Comparison of ENCODE assay signal across 11 cellular contexts in the genomic region with DNA sequence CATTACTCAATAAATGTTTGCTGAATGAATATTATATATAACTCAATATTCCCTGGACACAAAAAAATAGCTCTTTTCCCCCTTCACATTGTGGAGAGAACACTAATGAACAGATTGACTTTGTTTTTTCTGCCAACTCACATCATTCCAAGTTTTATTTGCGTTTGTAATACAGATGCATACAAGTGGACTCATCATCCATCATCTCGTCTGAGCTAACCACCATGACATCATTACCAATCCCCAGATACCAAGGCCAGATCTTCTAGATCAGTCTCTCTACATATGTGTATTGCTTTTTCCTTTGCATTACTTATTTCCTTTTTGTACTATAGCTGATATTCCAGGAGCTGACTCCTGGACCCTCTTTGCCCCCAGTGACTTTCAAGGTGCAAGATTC.
DNase-seq lines count a peak whose midpoint lies in the region; ATAC-seq, FAIRE-seq and TF ChIP-seq lines count a peak whose summit lies in the region.
"Had no signal": no experiment of that assay in that cellular context is flagged by ENCODE, and none has a peak within 500 bp of the region (broad histone marks: within the 10 kb centered on the region; RNA-seq: fewer than 3 reads in every experiment).

No MANE protein-coding gene starts in this region.

- TF ChIP-seq CTCF in AG04449 (IDR thresholded peaks at IDR 0.05; ENCODE audit: insufficient read depth, low read length, missing control alignments), result no peak
- TF ChIP-seq CTCF in bronchial epithelial cell (IDR thresholded peaks at IDR 0.05; ENCODE audit: insufficient read depth, low read length, severe bottlenecking), result no peak

- H3K27me3 ChIP-seq in bronchial epithelial cell (ENCODE audit: control insufficient read depth, insufficient read depth, low read length), result no peaks in the 10 kb centered on the region

- no peaks in the 10 kb centered on the region for H3K36me3 ChIP-seq in bronchial epithelial cell (ENCODE audit: control insufficient read depth, insufficient read depth, low read length)

- FAIRE-seq in bronchial epithelial cell (lab: Jason Lieb, UNC), result no peak

- no peak for ATAC-seq in HG03108 (IDR thresholded peaks at IDR 0.05; ENCODE audit: unreplicated experiment)
- ATAC-seq: left ventricle myocardium superior, psoas muscle had no signal

- DNase-seq in AG04449 (ENCODE audit: low read depth, low spot score), result peak; percentile 71
- DNase-seq in NCI-H226, result peak; percentile 74
- DNase-seq in bronchial epithelial cell (ENCODE audit: low read depth), result peak; percentile 98
- DNase-seq in kidney tubule cell (ENCODE audit: low spot score), result peak; percentile 80
- DNase-seq in stimulated activated naive CD4-positive, alpha-beta T cell (lab: John Stamatoyannopoulos, UW), result no peak
- no peak for DNase-seq in NCI-H2029 (lab: John Stamatoyannopoulos, UW)
- DNase-seq in HEK293T (ENCODE audit: extremely low spot score), result no peak
- DNase-seq: left ventricle myocardium superior, NCI-H2029 treated with DMSO at 0.1 percent for 48 hours, psoas muscle had no signal

- POLR2A ChIA-PET in AG04449 (lab: Yijun Ruan, JAX), result interaction anchor here (0.5 to 0.9 kb wide), 2 partner anchors 10 to 270 kb away, joined by 3 read pairs; no protein-coding TSS in a partner anchor
- POLR2A ChIA-PET in HEK293T (lab: Yijun Ruan, JAX), result interaction anchor here (1.3 kb wide), 1 partner anchor 12 kb away, joined by 3 read pairs; no protein-coding TSS in a partner anchor

- H3K4me3 ChIP-seq in AG04449 (ENCODE audit: low read depth, low read length) (no peak overlapping the region), bronchial epithelial cell (ENCODE audit: low read depth, low read length) (no peak overlapping the region)
- H3K4me3 ChIP-seq: psoas muscle had no signal

- CTCF ChIA-PET in AG04449 (lab: Yijun Ruan, JAX), result interaction anchor here (0.9 to 1.5 kb wide), 4 partner anchors 13 to 135 kb away, joined by 3 to 5 read pairs (median 4); no protein-coding TSS in a partner anchor
- CTCF ChIA-PET in HEK293T (lab: Yijun Ruan, JAX), result no interaction called here

TF ChIP-seq in HEK293T, 16 proteins besides CTCF, POLR2A, EP300 and RAD21:
- TF ChIP-seq FOXA1 (IDR thresholded peaks at IDR 0.05) (no peak), SP1 (IDR thresholded peaks at IDR 0.05) (no peak), ELF4 (IDR thresholded peaks at IDR 0.05) (no peak), FOXK2 (IDR thresholded peaks at IDR 0.05) (no peak), L3MBTL2 (conservative IDR thresholded peaks at IDR 0.05) (no peak), NFRKB (IDR thresholded peaks at IDR 0.05) (no peak), BHLHE40 (IDR thresholded peaks at IDR 0.05; ENCODE audit: borderline replicate concordance) (no peak), ZNF384 (IDR thresholded peaks at IDR 0.05) (no peak), SUZ12 (IDR thresholded peaks at IDR 0.05) (no peak), ARNT (IDR thresholded peaks at IDR 0.05) (no peak), CTBP1 (IDR thresholded peaks at IDR 0.05; ENCODE audit: borderline replicate concordance) (no peak), HDGF (IDR thresholded peaks at IDR 0.05; ENCODE audit: borderline replicate concordance) (no peak), FOXM1 (IDR thresholded peaks at IDR 0.05; ENCODE audit: borderline replicate concordance) (no peak), TARDBP (IDR thresholded peaks at IDR 0.05) (no peak), LEF1 (IDR thresholded peaks at IDR 0.05; ENCODE audit: borderline replicate concordance) (no peak)
- TF ChIP-seq, protein P1, sequence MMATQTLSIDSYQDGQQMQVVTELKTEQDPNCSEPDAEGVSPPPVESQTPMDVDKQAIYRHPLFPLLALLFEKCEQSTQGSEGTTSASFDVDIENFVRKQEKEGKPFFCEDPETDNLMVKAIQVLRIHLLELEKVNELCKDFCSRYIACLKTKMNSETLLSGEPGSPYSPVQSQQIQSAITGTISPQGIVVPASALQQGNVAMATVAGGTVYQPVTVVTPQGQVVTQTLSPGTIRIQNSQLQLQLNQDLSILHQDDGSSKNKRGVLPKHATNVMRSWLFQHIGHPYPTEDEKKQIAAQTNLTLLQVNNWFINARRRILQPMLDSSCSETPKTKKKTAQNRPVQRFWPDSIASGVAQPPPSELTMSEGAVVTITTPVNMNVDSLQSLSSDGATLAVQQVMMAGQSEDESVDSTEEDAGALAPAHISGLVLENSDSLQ (IDR thresholded peaks at IDR 0.05), result no peak

Comparison
In these comparisons a context has a peak if more than half of its experiments do, and no peak if none do; other contexts are left out.
1. DNase-seq: peak in AG04449 (single experiment), NCI-H226 (single experiment), bronchial epithelial cell (single experiment) and kidney tubule cell (single experiment); none in stimulated activated naive CD4-positive, alpha-beta T cell (0 of 6), NCI-H2029 (single experiment) and HEK293T (single experiment).